Comparison of ENCODE assay signal across 15 cellular contexts in genomic region chr4:101156619-101157310, GRCh38.
DNase-seq lines count a peak whose midpoint lies in the region; ATAC-seq and TF ChIP-seq lines count a peak whose summit lies in the region.
"Had no signal": no experiment of that assay in that cellular context is flagged by ENCODE, and none has a peak within 500 bp of the region (broad histone marks: within the 10 kb centered on the region; RNA-seq: fewer than 3 reads in every experiment).

No MANE protein-coding gene starts in this region.

- no peak overlapping the region for H3K4me3 Mint-ChIP-seq in activated naive CD4-positive, alpha-beta T cell treated with anti-CD3 and anti-CD28 coated beads, Interleukin-2, amount 10 ng/mL, durations not matched to agents 7 days and 5 days
- peak overlapping the region; percentile 32 to 43 for H3K4me3 Mint-ChIP-seq in effector memory CD8-positive, alpha-beta T cell
- H3K4me3 Mint-ChIP-seq: activated naive CD4-positive, alpha-beta T cell treated with anti-CD3 and anti-CD28 coated beads for 36 hours had no signal

- H3K79me2 ChIP-seq in PC-3 (ENCODE audit: low read length) = no peaks in the 10 kb centered on the region

- H3K27ac Mint-ChIP-seq in activated naive CD4-positive, alpha-beta T cell treated with anti-CD3 and anti-CD28 coated beads, Interleukin-2, amount 10 ng/mL, durations not matched to agents 7 days and 5 days = peak overlapping the region; percentile 38
- H3K27ac Mint-ChIP-seq in effector memory CD8-positive, alpha-beta T cell = peak overlapping the region; percentile 42 to 70

- POLR2A ChIA-PET in PC-3 (lab: Charles Lee; ENCODE audit: unreplicated experiment) = no interaction called here

- H3K4me3 ChIP-seq in PC-3 (ENCODE audit: low read length) (no peak overlapping the region), tibial nerve (no peak overlapping the region)
- H3K4me3 ChIP-seq: hepatocyte, Peyer's patch, uterus had no signal

- H3K9me3 ChIP-seq in PC-3 (ENCODE audit: low read length) = no peaks in the 10 kb centered on the region
- no peaks in the 10 kb centered on the region for H3K9me3 ChIP-seq in tibial nerve
- H3K9me3 ChIP-seq: Peyer's patch, uterus had no signal

- no peak for TF ChIP-seq EP300 in tibial nerve (IDR thresholded peaks at IDR 0.05)

- no peaks in the 10 kb centered on the region for H3F3A ChIP-seq in PC-3 (ENCODE audit: low read length, unreplicated experiment)

- H4K20me1 ChIP-seq in PC-3 (ENCODE audit: low read length) = no peaks in the 10 kb centered on the region

- TF ChIP-seq CTCF in PC-3 (conservative IDR thresholded peaks at IDR 0.05; ENCODE audit: low read depth, low read length) = no peak
- no peak for TF ChIP-seq CTCF in tibial nerve (IDR thresholded peaks at IDR 0.05)

- H3K4me2 ChIP-seq in PC-3 (ENCODE audit: low read length) = 0 out of 2 replicates have a peak overlapping the region, but pooled peaks have one; percentile 43
- H3K4me2 ChIP-seq: hepatocyte had no signal

- peaks cover 23% of the 10 kb centered on the region for H3K4me1 Mint-ChIP-seq in activated naive CD4-positive, alpha-beta T cell treated with anti-CD3 and anti-CD28 coated beads, Interleukin-2, amount 10 ng/mL, durations not matched to agents 7 days and 5 days
- peaks cover 33 to 62% of the 10 kb centered on the region in 2 donors for H3K4me1 Mint-ChIP-seq in effector memory CD8-positive, alpha-beta T cell (ENCODE audit: low read depth in 2 of 2)

- ATAC-seq in PC-3 (no peak), HG03175 (IDR thresholded peaks at IDR 0.05; ENCODE audit: unreplicated experiment) (no peak)
- ATAC-seq in effector memory CD8-positive, alpha-beta T cell (replicated peaks) = no peak

- no peaks in the 10 kb centered on the region for H3K9me2 ChIP-seq in PC-3 (replicated peaks; ENCODE audit: low read length)

- H3K36me3 ChIP-seq in PC-3 (ENCODE audit: low read depth, low read length) (no peaks in the 10 kb centered on the region), tibial nerve (no peaks in the 10 kb centered on the region)
- H3K36me3 ChIP-seq: Peyer's patch, uterus had no signal

- no peaks in the 10 kb centered on the region for H3K9me3 Mint-ChIP-seq in activated naive CD4-positive, alpha-beta T cell treated with anti-CD3 and anti-CD28 coated beads, Interleukin-2, amount 10 ng/mL, durations not matched to agents 7 days and 5 days
- no peaks in the 10 kb centered on the region for H3K9me3 Mint-ChIP-seq in effector memory CD8-positive, alpha-beta T cell
- H3K9me3 Mint-ChIP-seq: activated naive CD4-positive, alpha-beta T cell treated with anti-CD3 and anti-CD28 coated beads for 36 hours; IgD-negative memory B cell had no signal

- H2AFZ ChIP-seq in PC-3 (ENCODE audit: low read length) = no peak overlapping the region
- H2AFZ ChIP-seq: hepatocyte had no signal

- BruUV-seq in PC-3 (replicated peaks; lab: Mats Ljungman, UMichigan) = no TSS peak

- H3K36me3 Mint-ChIP-seq in activated naive CD4-positive, alpha-beta T cell treated with anti-CD3 and anti-CD28 coated beads, Interleukin-2, amount 10 ng/mL, durations not matched to agents 7 days and 5 days = peaks cover 5% of the 10 kb centered on the region
- peaks cover 7% of the 10 kb centered on the region for H3K36me3 Mint-ChIP-seq in effector memory CD8-positive, alpha-beta T cell (ENCODE audit: insufficient read depth)

- CTCF ChIA-PET in activated naive CD4-positive, alpha-beta T cell treated with anti-CD3 and anti-CD28 coated beads, Interleukin-2, amount 10 ng/mL, durations not matched to agents 7 days and 5 days (lab: Charles Lee) = no interaction called here
- CTCF ChIA-PET in PC-3 (lab: Charles Lee) = no interaction called here

- intact Hi-C loops in PC-3 (cut with micrococcal nuclease) = loop anchor here (5.0 kb wide), 2 partner anchors 39 to 54 kb away; no protein-coding TSS in a partner anchor

- peak overlapping the region; percentile 84 for H3K9ac ChIP-seq in PC-3 (ENCODE audit: low read length)

- H3K27ac ChIP-seq in PC-3 (ENCODE audit: low read length) (peak overlapping the region; percentile 100), tibial nerve (peak overlapping the region in 3 of 4 donors; percentile 24 to 31 (median 25))
- H3K27ac ChIP-seq: hepatocyte, Peyer's patch, uterus had no signal

- no peak for TF ChIP-seq POLR2A in tibial nerve (IDR thresholded peaks at IDR 0.05)

- no peak for DNase-seq in activated naive CD4-positive, alpha-beta T cell treated with anti-CD3 and anti-CD28 coated beads, Interleukin-2, amount 10 ng/mL, durations not matched to agents 7 days and 5 days
- no peak for DNase-seq in activated naive CD4-positive, alpha-beta T cell treated with Interleukin-2 at 50 U/mL for 16 hours
- no peak for DNase-seq in PC-3
- no peak for DNase-seq in effector memory CD8-positive, alpha-beta T cell
- DNase-seq in tibial nerve (ENCODE audit: low spot score in 2 of 2) = no peak
- no peak for DNase-seq in NCI-H2171 (lab: John Stamatoyannopoulos, UW)
- no peak for DNase-seq in KG1 (lab: John Stamatoyannopoulos, UW)
- DNase-seq: effector CD4-positive, alpha-beta T cell; NCI-H2029 treated with DMSO at 0.1 percent for 48 hours; Peyer's patch; uterus had no signal

- no peaks in the 10 kb centered on the region for H3K27me3 Mint-ChIP-seq in activated naive CD4-positive, alpha-beta T cell treated with anti-CD3 and anti-CD28 coated beads, Interleukin-2, amount 10 ng/mL, durations not matched to agents 7 days and 5 days
- no peaks in the 10 kb centered on the region for H3K27me3 Mint-ChIP-seq in effector memory CD8-positive, alpha-beta T cell
- H3K27me3 Mint-ChIP-seq: IgD-negative memory B cell had no signal

- 65% methylated on average over 6 of the region's 6 CpGs for WGBS in tibial nerve, 2 donors

- peaks cover 39% of the 10 kb centered on the region for H3K4me1 ChIP-seq in PC-3 (ENCODE audit: insufficient read depth, low read length)
- H3K4me1 ChIP-seq in tibial nerve = peaks cover 0 to 48% (median 7%) of the 10 kb centered on the region in 4 donors
- H3K4me1 ChIP-seq: uterus had no signal

- no peaks in the 10 kb centered on the region for H3K27me3 ChIP-seq in PC-3 (ENCODE audit: low read length)
- no peaks in the 10 kb centered on the region for H3K27me3 ChIP-seq in tibial nerve
- H3K27me3 ChIP-seq: hepatocyte, Peyer's patch, uterus had no signal
